In genomic region chr12:117674313-117674712, GRCh38 we compare ENCODE assay signal across 17 cellular contexts.
"Had no signal": no experiment of that assay in that cellular context is flagged by ENCODE, and none has a peak within 500 bp of the region (broad histone marks: within the 10 kb centered on the region; RNA-seq: fewer than 3 reads in every experiment).

No MANE protein-coding gene starts in this region.

- DNase-seq: activated CD4-positive, alpha-beta memory T cell treated with anti-CD3 and anti-CD28 coated beads for 36 hours; activated CD4-positive, alpha-beta T cell treated with anti-CD3 and anti-CD28 coated beads for 36 hours; activated T-cell treated with anti-CD3 and anti-CD28 coated beads for 4 hours; central memory CD4-positive, alpha-beta T cell; colonic mucosa; gastrocnemius medialis; heart left ventricle; kidney; left ventricle myocardium inferior; occipital lobe; posterior cingulate gyrus; stimulated activated CD4-positive, alpha-beta T cell treated with anti-CD3 and anti-CD28 coated beads, Interleukin-12 subunit alpha, Interleukin-12 subunit beta, amount 100 ng/mL, for 4 hours; stimulated activated CD4-positive, alpha-beta T cell treated with anti-CD3 and anti-CD28 coated beads, Interleukin-1b, Interleukin-23, amount 100 ng/mL, for 48 hours; stimulated activated CD8-positive, alpha-beta memory T cell treated with anti-CD3 and anti-CD28 coated beads, Interleukin-4, amount 100 ng/mL, for 48 hours; stimulated activated naive CD4-positive, alpha-beta T cell; tibial artery had no signal

- ATAC-seq: activated CD4-positive, alpha-beta T cell treated with anti-CD3 and anti-CD28 coated beads for 36 hours; gastrocnemius medialis; heart left ventricle; WTC11 had no signal
